Comparison of ENCODE assay signal across 26 cellular contexts in genomic region chr2:113057127-113057526, GRCh38. TPM values are rescaled to one million over a fixed set of nuclear protein-coding genes. Genes with fewer than 3 reads are reported as not detected.
A peak's percentile ranks its signal among the peaks of the same experiment; 100 is the strongest.
DNase-seq lines count a peak whose midpoint lies in the region; ATAC-seq, FAIRE-seq and TF ChIP-seq lines count a peak whose summit lies in the region.
"Had no signal": no experiment of that assay in that cellular context is flagged by ENCODE, and none has a peak within 500 bp of the region (broad histone marks: within the 10 kb centered on the region; RNA-seq: fewer than 3 reads in every experiment).

No MANE protein-coding gene starts in this region.

- CTCF ChIA-PET in HepG2 (lab: Yijun Ruan, JAX; ENCODE audit: low intra/inter-chr PET ratio, low total read pairs) = no interaction called here

- H3K9ac ChIP-seq in HepG2 (ENCODE audit: insufficient read depth, low read depth, low read length) = no peak overlapping the region
- H3K9ac ChIP-seq: BLaER1 treated with 17β-estradiol and CSF1 and Interleukin-3, amounts not matched to agents 10 nM and 100 nM had no signal

- no peaks in the 10 kb centered on the region for H3K4me1 ChIP-seq in small intestine (ENCODE audit: control insufficient read depth in 2 of 2, insufficient read depth in 1 of 2, low read depth in 1 of 2, low read length in 1 of 2)
- H3K4me1 ChIP-seq in HepG2 (ENCODE audit: insufficient read depth, low read length) = no peaks in the 10 kb centered on the region
- H3K4me1 ChIP-seq: A549, BE2C, HAP-1 had no signal

- ATAC-seq in HepG2 = no peak
- ATAC-seq: A549 had no signal

- H4K20me1 ChIP-seq in HepG2 (ENCODE audit: insufficient read depth, low read length) = no peaks in the 10 kb centered on the region
- H4K20me1 ChIP-seq: BLaER1 treated with 17β-estradiol and CSF1 and Interleukin-3, amounts not matched to agents 10 nM and 100 nM had no signal

- peak overlapping the region; percentile 25 for H3K27ac ChIP-seq in epithelial cell of prostate
- no peak overlapping the region for H3K27ac ChIP-seq in small intestine (ENCODE audit: low read depth in 1 of 2, low read length in 1 of 2)
- H3K27ac ChIP-seq in HepG2 (ENCODE audit: extremely low read length, insufficient read depth, low read length) = no peak overlapping the region
- H3K27ac ChIP-seq: 22Rv1; A549; BLaER1 treated with 17β-estradiol and CSF1 and Interleukin-3, amounts not matched to agents 10 nM and 100 nM had no signal

- no peak overlapping the region for H3K4me2 ChIP-seq in HepG2 (ENCODE audit: low read depth, low read length)
- H3K4me2 ChIP-seq: A549; BLaER1 treated with 17β-estradiol and CSF1 and Interleukin-3, amounts not matched to agents 10 nM and 100 nM had no signal

- peak; percentile 1 for DNase-seq in activated CD8-positive, alpha-beta memory T cell treated with anti-CD3 and anti-CD28 coated beads for 24 hours
- DNase-seq in activated CD8-positive, alpha-beta memory T cell treated with anti-CD3 and anti-CD28 coated beads, Interleukin-2, amount 50 U/mL, for 48 hours = no peak
- DNase-seq in epithelial cell of prostate (ENCODE audit: low read depth, low spot score) (no peak), islet precursor cell (peak; percentile 7), small intestine (peak; percentile 67), HepG2 (ENCODE audit: low spot score) (no peak), EL (no peak), NCI-H1694 treated with DMSO at 0.1 percent for 48 hours (lab: John Stamatoyannopoulos, UW) (no peak)
- DNase-seq: ACHN; AML-193; BE2C; CD4-positive, alpha-beta T cell; CD8-positive, alpha-beta memory T cell; DMS 273 treated with DMSO at 0.1 percent for 48 hours; DMS79; GOT3 had no signal

- no TSS peak for BruUV-seq in HepG2 (replicated peaks; lab: Mats Ljungman, UMichigan)

- no peak for TF ChIP-seq CTCF in HepG2 (CRISPR knock-in tag; IDR thresholded peaks at IDR 0.05)

- H3K27me3 ChIP-seq in small intestine (ENCODE audit: control insufficient read depth in 2 of 2, insufficient read depth in 2 of 2, low read length in 2 of 2) (no peaks in the 10 kb centered on the region), HepG2 (ENCODE audit: control insufficient read depth in 1 of 2, insufficient read depth in 2 of 2, low read length in 2 of 2) (peaks cover 2 to 33% of the 10 kb centered on the region in 2 experiments; a peak in 4 of 5 replicates)
- H3K27me3 ChIP-seq: BE2C; BLaER1 treated with 17β-estradiol and CSF1 and Interleukin-3, amounts not matched to agents 10 nM and 100 nM had no signal

- TF ChIP-seq RAD21 in HepG2 (CRISPR knock-in tag; IDR thresholded peaks at IDR 0.05) = no peak

- FAIRE-seq in small intestine (lab: Jason Lieb, UNC) (no peak), HepG2 (lab: Jason Lieb, UNC) (no peak)
- FAIRE-seq: A549, D721Med, G401.6, GM12892, H54 had no signal

- WGBS in small intestine, 3 donors = 10 to 46% (median 30%) methylated on average over 1 of the region's 1 CpG
- WGBS in HepG2 (ENCODE audit: low lambda C conversion rate) = 6% methylated on average over 1 of the region's 1 CpG

- no peak overlapping the region for H3K4me3 ChIP-seq in small intestine (ENCODE audit: low read depth in 1 of 2, low read length in 2 of 2)
- H3K4me3 ChIP-seq in HepG2 (replicated peaks in 1 of 3; ENCODE audit: insufficient read depth in 1 of 3, low read depth in 2 of 3, low read length in 3 of 3) = no peak overlapping the region
- H3K4me3 ChIP-seq: A549; BLaER1 treated with 17β-estradiol and CSF1 and Interleukin-3, amounts not matched to agents 10 nM and 100 nM; HAP-1 had no signal

- intact Hi-C loops in HepG2 (cut with micrococcal nuclease; ENCODE audit: unreplicated experiment) = no loop called here

- TF ChIP-seq POLR2A in HepG2 (IDR thresholded peaks at IDR 0.05; ENCODE audit: insufficient read depth in 1 of 2, low read depth in 2 of 2, low read length in 2 of 2) = no peak

- TF ChIP-seq EP300 in HepG2 (IDR thresholded peaks at IDR 0.05; ENCODE audit: low read depth in 2 of 2, low read length in 2 of 2) (no peak), HepG2 (CRISPR knock-in tag; IDR thresholded peaks at IDR 0.05; ENCODE audit: borderline replicate concordance) (no peak)

- no peaks in the 10 kb centered on the region for H3K36me3 ChIP-seq in small intestine (ENCODE audit: control insufficient read depth in 2 of 2, insufficient read depth in 2 of 2, low read length in 2 of 2)
- no peaks in the 10 kb centered on the region for H3K36me3 ChIP-seq in HepG2 (replicated peaks in 1 of 2; ENCODE audit: control insufficient read depth in 1 of 2, insufficient read depth in 2 of 2, low read length in 2 of 2)
- H3K36me3 ChIP-seq: BE2C, HAP-1 had no signal

- POLR2A ChIA-PET in HepG2 (lab: Yijun Ruan, JAX) = no interaction called here

- in situ Hi-C loops in HepG2 (cut with HindIII; ENCODE audit: extremely low pct_ligation_motif_present, low pct_unique_long_range_greater_than_20kb) = no loop called here

- H2AFZ ChIP-seq in HepG2 (ENCODE audit: low read length) = no peak overlapping the region

- no peaks in the 10 kb centered on the region for H3K79me2 ChIP-seq in HepG2 (ENCODE audit: insufficient read depth, low read length)

- H3K9me3 ChIP-seq in small intestine (ENCODE audit: control insufficient read depth, low read depth) (no peaks in the 10 kb centered on the region), HepG2 (ENCODE audit: low read length) (peaks cover 14% of the 10 kb centered on the region; the same call in 1 of the 2 replicates)
- H3K9me3 ChIP-seq: BE2C, HAP-1 had no signal

RNA-seq across cellular contexts. Expression of gene IL36RN, which starts 1.9 kb away (rescaled TPM):
- polyA plus RNA-seq in small intestine (not detected), HepG2 (2011; rRNA removed) (not detected in 2 replicates)
- total RNA-seq in HepG2 (2016; rRNA removed; fragmentation: Illumina TruSeq; extraction: Trizol) = not detected in 2 replicates
- total RNA-seq in HepG2 (2016; cell fraction: cytosol; rRNA removed; fragmentation: Illumina TruSeq; extraction: Trizol; ENCODE audit: low read depth) = not detected in 2 replicates
- total RNA-seq in HepG2 (2016; cell fraction: insoluble cytoplasmic fraction; rRNA removed; fragmentation: Illumina TruSeq; extraction: Trizol) = not detected in 2 replicates
- not detected in 2 replicates for total RNA-seq in HepG2 (2016; cell fraction: membrane; rRNA removed; fragmentation: Illumina TruSeq; extraction: Trizol)
- not detected in 2 replicates for total RNA-seq in HepG2 (2016; cell fraction: nucleus; rRNA removed; fragmentation: Illumina TruSeq; extraction: Trizol)
- polyA plus RNA-seq in HepG2 (2011; cell fraction: cytosol; rRNA removed) = not detected in 2 replicates
- not detected in 2 replicates for polyA plus RNA-seq in HepG2 (2011; cell fraction: nucleus; rRNA removed)
- not detected in 2 replicates for polyA plus RNA-seq in HepG2 (2012)
- not detected in 2 replicates for polyA plus RNA-seq in HepG2 (2016; cell fraction: cytosol; fragmentation: Illumina TruSeq; extraction: Trizol; ENCODE audit: low read depth)
- not detected in 2 replicates for polyA plus RNA-seq in HepG2 (2016; cell fraction: insoluble cytoplasmic fraction; fragmentation: Illumina TruSeq; extraction: Trizol; ENCODE audit: low read depth)
- polyA plus RNA-seq in HepG2 (2016; cell fraction: membrane; fragmentation: Illumina TruSeq; extraction: Trizol; ENCODE audit: low read depth) = not detected in 2 replicates
- polyA plus RNA-seq in HepG2 (2016; cell fraction: nucleus; fragmentation: Illumina TruSeq; extraction: Trizol; ENCODE audit: insufficient read depth, low read depth) = not detected in 2 replicates
- not detected in 2 replicates for polyA minus RNA-seq in HepG2 (2011; rRNA and poly(A)+ RNA removed; ENCODE audit: low replicate concordance)
- not detected in 2 replicates for polyA minus RNA-seq in HepG2 (2011; cell fraction: cytosol; rRNA and poly(A)+ RNA removed)
- polyA minus RNA-seq in HepG2 (2011; cell fraction: nucleus; rRNA and poly(A)+ RNA removed) = not detected in 2 replicates
- total RNA-seq: CD4-positive, alpha-beta T cell; CD8-positive, alpha-beta memory T cell; Daoy had no signal
- polyA plus RNA-seq: A549; CD14-positive monocyte; CD8-positive, alpha-beta memory T cell had no signal

RNA-seq across cellular contexts. Expression of gene IL36B, which starts 4.5 kb away (rescaled TPM):
- not detected for polyA plus RNA-seq in small intestine
- not detected in 2 replicates for total RNA-seq in HepG2 (2016; rRNA removed; fragmentation: Illumina TruSeq; extraction: Trizol)
- total RNA-seq in HepG2 (2016; cell fraction: cytosol; rRNA removed; fragmentation: Illumina TruSeq; extraction: Trizol; ENCODE audit: low read depth) = not detected in 2 replicates
- not detected in 2 replicates for total RNA-seq in HepG2 (2016; cell fraction: insoluble cytoplasmic fraction; rRNA removed; fragmentation: Illumina TruSeq; extraction: Trizol)
- not detected in 2 replicates for total RNA-seq in HepG2 (2016; cell fraction: membrane; rRNA removed; fragmentation: Illumina TruSeq; extraction: Trizol)
- total RNA-seq in HepG2 (2016; cell fraction: nucleus; rRNA removed; fragmentation: Illumina TruSeq; extraction: Trizol) = not detected in 2 replicates
- not detected in 2 replicates for polyA plus RNA-seq in HepG2 (2011; rRNA removed)
- not detected in 2 replicates for polyA plus RNA-seq in HepG2 (2011; cell fraction: cytosol; rRNA removed)
- not detected in 2 replicates for polyA plus RNA-seq in HepG2 (2011; cell fraction: nucleus; rRNA removed)
- not detected in 2 replicates for polyA plus RNA-seq in HepG2 (2012)
- not detected in 2 replicates for polyA plus RNA-seq in HepG2 (2016; cell fraction: cytosol; fragmentation: Illumina TruSeq; extraction: Trizol; ENCODE audit: low read depth)
- polyA plus RNA-seq in HepG2 (2016; cell fraction: insoluble cytoplasmic fraction; fragmentation: Illumina TruSeq; extraction: Trizol; ENCODE audit: low read depth) = not detected in 2 replicates
- not detected in 2 replicates for polyA plus RNA-seq in HepG2 (2016; cell fraction: membrane; fragmentation: Illumina TruSeq; extraction: Trizol; ENCODE audit: low read depth)
- not detected in 2 replicates for polyA plus RNA-seq in HepG2 (2016; cell fraction: nucleus; fragmentation: Illumina TruSeq; extraction: Trizol; ENCODE audit: insufficient read depth, low read depth)
- not detected in 2 replicates for polyA minus RNA-seq in HepG2 (2011; rRNA and poly(A)+ RNA removed; ENCODE audit: low replicate concordance)
- not detected in 2 replicates for polyA minus RNA-seq in HepG2 (2011; cell fraction: cytosol; rRNA and poly(A)+ RNA removed)
- polyA minus RNA-seq in HepG2 (2011; cell fraction: nucleus; rRNA and poly(A)+ RNA removed) = not detected in 2 replicates
- total RNA-seq: CD4-positive, alpha-beta T cell; CD8-positive, alpha-beta memory T cell; Daoy had no signal
- polyA plus RNA-seq: A549; CD14-positive monocyte; CD8-positive, alpha-beta memory T cell had no signal

RNA-seq across cellular contexts. Expression of gene IL1F10, which starts 10.6 kb away (rescaled TPM):
- not detected for polyA plus RNA-seq in small intestine
- not detected in 2 replicates for total RNA-seq in HepG2 (2016; rRNA removed; fragmentation: Illumina TruSeq; extraction: Trizol)
- not detected in 2 replicates for total RNA-seq in HepG2 (2016; cell fraction: cytosol; rRNA removed; fragmentation: Illumina TruSeq; extraction: Trizol; ENCODE audit: low read depth)
- not detected in 2 replicates for total RNA-seq in HepG2 (2016; cell fraction: insoluble cytoplasmic fraction; rRNA removed; fragmentation: Illumina TruSeq; extraction: Trizol)
- total RNA-seq in HepG2 (2016; cell fraction: membrane; rRNA removed; fragmentation: Illumina TruSeq; extraction: Trizol) = not detected in 2 replicates
- total RNA-seq in HepG2 (2016; cell fraction: nucleus; rRNA removed; fragmentation: Illumina TruSeq; extraction: Trizol) = not detected in 2 replicates
- polyA plus RNA-seq in HepG2 (2011; rRNA removed) = not detected in 2 replicates
- not detected in 2 replicates for polyA plus RNA-seq in HepG2 (2011; cell fraction: cytosol; rRNA removed)
- not detected in 2 replicates for polyA plus RNA-seq in HepG2 (2011; cell fraction: nucleus; rRNA removed)
- polyA plus RNA-seq in HepG2 (2012) = not detected in 2 replicates
- not detected in 2 replicates for polyA plus RNA-seq in HepG2 (2016; cell fraction: cytosol; fragmentation: Illumina TruSeq; extraction: Trizol; ENCODE audit: low read depth)
- polyA plus RNA-seq in HepG2 (2016; cell fraction: insoluble cytoplasmic fraction; fragmentation: Illumina TruSeq; extraction: Trizol; ENCODE audit: low read depth) = not detected in 2 replicates
- polyA plus RNA-seq in HepG2 (2016; cell fraction: membrane; fragmentation: Illumina TruSeq; extraction: Trizol; ENCODE audit: low read depth) = not detected in 2 replicates
- not detected in 2 replicates for polyA plus RNA-seq in HepG2 (2016; cell fraction: nucleus; fragmentation: Illumina TruSeq; extraction: Trizol; ENCODE audit: insufficient read depth, low read depth)
- polyA minus RNA-seq in HepG2 (2011; rRNA and poly(A)+ RNA removed; ENCODE audit: low replicate concordance) = not detected in 2 replicates
- polyA minus RNA-seq in HepG2 (2011; cell fraction: cytosol; rRNA and poly(A)+ RNA removed) = not detected in 2 replicates
- not detected in 2 replicates for polyA minus RNA-seq in HepG2 (2011; cell fraction: nucleus; rRNA and poly(A)+ RNA removed)
- total RNA-seq: CD4-positive, alpha-beta T cell; CD8-positive, alpha-beta memory T cell; Daoy had no signal
- polyA plus RNA-seq: A549; CD14-positive monocyte; CD8-positive, alpha-beta memory T cell had no signal

RNA-seq across cellular contexts. Expression of gene IL36A, which starts 51.9 kb away (rescaled TPM):
- polyA plus RNA-seq in small intestine (under 1 TPM in 1 of 3 donors, not detected in 2; 0.09 TPM), HepG2 (2011; rRNA removed) (not detected in 2 replicates)
- total RNA-seq in HepG2 (2016; rRNA removed; fragmentation: Illumina TruSeq; extraction: Trizol) = not detected in 2 replicates
- not detected in 2 replicates for total RNA-seq in HepG2 (2016; cell fraction: cytosol; rRNA removed; fragmentation: Illumina TruSeq; extraction: Trizol; ENCODE audit: low read depth)
- total RNA-seq in HepG2 (2016; cell fraction: insoluble cytoplasmic fraction; rRNA removed; fragmentation: Illumina TruSeq; extraction: Trizol) = not detected in 2 replicates
- total RNA-seq in HepG2 (2016; cell fraction: membrane; rRNA removed; fragmentation: Illumina TruSeq; extraction: Trizol) = not detected in 2 replicates
- total RNA-seq in HepG2 (2016; cell fraction: nucleus; rRNA removed; fragmentation: Illumina TruSeq; extraction: Trizol) = not detected in 2 replicates
- not detected in 2 replicates for polyA plus RNA-seq in HepG2 (2011; cell fraction: cytosol; rRNA removed)
- polyA plus RNA-seq in HepG2 (2011; cell fraction: nucleus; rRNA removed) = not detected in 2 replicates
- not detected in 2 replicates for polyA plus RNA-seq in HepG2 (2012)
- polyA plus RNA-seq in HepG2 (2016; cell fraction: cytosol; fragmentation: Illumina TruSeq; extraction: Trizol; ENCODE audit: low read depth) = not detected in 2 replicates
- polyA plus RNA-seq in HepG2 (2016; cell fraction: insoluble cytoplasmic fraction; fragmentation: Illumina TruSeq; extraction: Trizol; ENCODE audit: low read depth) = not detected in 2 replicates
- polyA plus RNA-seq in HepG2 (2016; cell fraction: membrane; fragmentation: Illumina TruSeq; extraction: Trizol; ENCODE audit: low read depth) = not detected in 2 replicates
- polyA plus RNA-seq in HepG2 (2016; cell fraction: nucleus; fragmentation: Illumina TruSeq; extraction: Trizol; ENCODE audit: insufficient read depth, low read depth) = not detected in 2 replicates
- polyA minus RNA-seq in HepG2 (2011; rRNA and poly(A)+ RNA removed; ENCODE audit: low replicate concordance) = not detected in 2 replicates
- polyA minus RNA-seq in HepG2 (2011; cell fraction: cytosol; rRNA and poly(A)+ RNA removed) = not detected in 2 replicates
- not detected in 2 replicates for polyA minus RNA-seq in HepG2 (2011; cell fraction: nucleus; rRNA and poly(A)+ RNA removed)
- total RNA-seq: CD8-positive, alpha-beta memory T cell; Daoy had no signal
- polyA plus RNA-seq: A549; CD14-positive monocyte; CD8-positive, alpha-beta memory T cell had no signal

Comparison
In these comparisons a context has a peak if more than half of its experiments do, and no peak if none do; other contexts are left out.
1. DNase-seq: peak in activated CD8-positive, alpha-beta memory T cell treated with anti-CD3 and anti-CD28 coated beads for 24 hours (single experiment), islet precursor cell (single experiment) and small intestine (single experiment); none in activated CD8-positive, alpha-beta memory T cell treated with anti-CD3 and anti-CD28 coated beads, Interleukin-2, amount 50 U/mL, for 48 hours (single experiment), epithelial cell of prostate (single experiment), HepG2 (single experiment), EL (single experiment) and NCI-H1694 treated with DMSO at 0.1 percent for 48 hours (single experiment).